ENCODE assay signal across 19 cellular contexts in genomic region chr19:53422551-53422950, GRCh38.
"Had no signal": no experiment of that assay in that cellular context is flagged by ENCODE, and none has a peak within 500 bp of the region (broad histone marks: within the 10 kb centered on the region; RNA-seq: fewer than 3 reads in every experiment).

No MANE protein-coding gene starts in this region.

- H3K4me3 Mint-ChIP-seq: activated naive CD4-positive, alpha-beta T cell treated with anti-CD3 and anti-CD28 coated beads, Interleukin-2, amount 10 ng/mL, durations not matched to agents 7 days and 5 days; activated naive CD8-positive, alpha-beta T cell treated with anti-CD3 and anti-CD28 coated beads, Interleukin-2, amount 50 U/mL, for 24 hours; memory B cell; naive B cell; neural crest cell; stimulated activated naive CD8-positive, alpha-beta T cell treated with anti-CD3 and anti-CD28 coated beads, Interleukin-15, amount 100 ng/mL, for 72 hours had no signal

- H3K4me1 Mint-ChIP-seq: activated naive CD8-positive, alpha-beta T cell treated with anti-CD3 and anti-CD28 coated beads, Interleukin-2, amount 50 U/mL, for 24 hours; stimulated activated naive CD8-positive, alpha-beta T cell treated with anti-CD3 and anti-CD28 coated beads, Interleukin-15, amount 100 ng/mL, for 72 hours had no signal

- H3K27ac Mint-ChIP-seq: activated naive CD4-positive, alpha-beta T cell treated with anti-CD3 and anti-CD28 coated beads, Interleukin-2, amount 10 ng/mL, durations not matched to agents 7 days and 5 days; activated naive CD8-positive, alpha-beta T cell treated with anti-CD3 and anti-CD28 coated beads, Interleukin-2, amount 50 U/mL, for 24 hours; memory B cell; naive B cell; stimulated activated naive CD8-positive, alpha-beta T cell treated with anti-CD3 and anti-CD28 coated beads, Interleukin-15, amount 100 ng/mL, for 72 hours had no signal

- H3K27me3 Mint-ChIP-seq: activated naive CD8-positive, alpha-beta T cell treated with anti-CD3 and anti-CD28 coated beads, Interleukin-2, amount 50 U/mL, for 24 hours; memory B cell; stimulated activated naive CD8-positive, alpha-beta T cell treated with anti-CD3 and anti-CD28 coated beads, Interleukin-15, amount 100 ng/mL, for 72 hours had no signal

- DNase-seq: activated CD4-positive, alpha-beta T cell treated with anti-CD3 and anti-CD28 coated beads for 1 hour; activated CD8-positive, alpha-beta memory T cell treated with anti-CD3 and anti-CD28 coated beads for 24 hours; activated CD8-positive, alpha-beta memory T cell treated with anti-CD3 and anti-CD28 coated beads, Interleukin-2, amount 50 U/mL, for 48 hours; activated effector memory CD4-positive, alpha-beta T cell treated with Interleukin-2 at 50 U/mL for 16 hours; activated naive CD4-positive, alpha-beta T cell treated with anti-CD3 and anti-CD28 coated beads, Interleukin-2, amount 10 ng/mL, durations not matched to agents 7 days and 5 days; activated naive CD8-positive, alpha-beta T cell treated with anti-CD3 and anti-CD28 coated beads, Interleukin-2, amount 50 U/mL, for 24 hours; activated T-cell treated with anti-CD3 and anti-CD28 coated beads, Interleukin-2, amount 50 U/mL, for 48 hours; brain microvascular endothelial cell; central memory CD4-positive, alpha-beta T cell; colonic mucosa; kidney glomerular epithelial cell; mucosa of descending colon; naive B cell; right cardiac atrium; stimulated activated CD4-positive, alpha-beta T cell treated with anti-CD3 and anti-CD28 coated beads, Interleukin-2, amount 100 ng/mL, for 48 hours; stimulated activated naive CD8-positive, alpha-beta T cell treated with anti-CD3 and anti-CD28 coated beads, Interleukin-15, amount 100 ng/mL, for 72 hours; transverse colon had no signal
